ENCODE assay signal across 9 cellular contexts in the genomic region with DNA sequence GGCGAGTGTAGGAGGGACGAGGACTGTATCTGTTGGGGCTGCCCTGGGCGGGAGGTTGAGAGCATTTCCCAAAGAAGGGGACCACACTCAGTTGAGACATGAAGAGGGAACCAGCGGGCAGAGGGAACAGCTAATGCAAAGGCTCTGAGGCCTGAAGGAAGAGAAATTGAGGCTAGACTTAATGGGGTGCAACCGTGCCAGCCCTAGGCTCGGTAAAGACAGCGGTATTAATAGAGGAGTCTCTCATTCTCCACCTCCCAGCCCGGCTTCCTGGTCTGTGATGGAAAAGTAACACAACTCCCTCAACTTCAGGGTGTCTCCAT. TPM values are rescaled to one million over a fixed set of nuclear protein-coding genes. Genes with fewer than 3 reads are reported as not detected.
DNase-seq lines count a peak whose midpoint lies in the region; ATAC-seq, FAIRE-seq and TF ChIP-seq lines count a peak whose summit lies in the region.
"Had no signal": no experiment of that assay in that cellular context is flagged by ENCODE, and none has a peak within 500 bp of the region (broad histone marks: within the 10 kb centered on the region; RNA-seq: fewer than 3 reads in every experiment).

No MANE protein-coding gene starts in this region.

- no peaks in the 10 kb centered on the region for H3K9me3 Mint-ChIP-seq in astrocyte (ENCODE audit: unreplicated experiment)
- H3K9me3 Mint-ChIP-seq in memory B cell, result no peaks in the 10 kb centered on the region

- H3K4me3 Mint-ChIP-seq in astrocyte (ENCODE audit: unreplicated experiment) (peak overlapping the region; percentile 89), memory B cell (peak overlapping the region; percentile 77)

- H3K9ac ChIP-seq in astrocyte (ENCODE audit: low read length), result peak overlapping the region; percentile 84

- peaks cover 5% of the 10 kb centered on the region for H3K36me3 Mint-ChIP-seq in astrocyte (ENCODE audit: low read depth, unreplicated experiment)
- H3K36me3 Mint-ChIP-seq in memory B cell, result peaks cover 13% of the 10 kb centered on the region

- H3K27ac ChIP-seq in left ventricle myocardium inferior (replicated peaks) (peak overlapping the region; percentile 88), astrocyte (ENCODE audit: low read depth, low read length) (no peak overlapping the region), vagina (no peak overlapping the region)

- H4K20me1 ChIP-seq in astrocyte (ENCODE audit: insufficient read depth, low read length), result peaks cover 6% of the 10 kb centered on the region

- H3K9me3 ChIP-seq in left ventricle myocardium inferior (replicated peaks) (no peaks in the 10 kb centered on the region), astrocyte (ENCODE audit: insufficient read depth, low read depth, low read length) (no peaks in the 10 kb centered on the region), vagina (no peaks in the 10 kb centered on the region)

- DNase-seq in left ventricle myocardium inferior (no peak), left ventricle myocardium superior (no peak), astrocyte (ENCODE audit: low read depth) (no peak), memory B cell (ENCODE audit: low spot score in 2 of 2) (no peak), vagina (ENCODE audit: extremely low spot score in 2 of 2) (no peak), GDM1 (lab: John Stamatoyannopoulos, UW) (no peak), NCI-H1048 (lab: John Stamatoyannopoulos, UW) (no peak), HK-2 (ENCODE audit: unreplicated experiment) (no peak)

- H3K4me1 ChIP-seq in left ventricle myocardium inferior (peaks cover 29% of the 10 kb centered on the region), astrocyte (ENCODE audit: insufficient read depth, low read length) (peaks cover 9% of the 10 kb centered on the region), vagina (peaks cover 25% of the 10 kb centered on the region)

- TF ChIP-seq CTCF in left ventricle myocardium inferior (IDR thresholded peaks at IDR 0.05; ENCODE audit: borderline replicate concordance) (no peak), astrocyte (IDR thresholded peaks at IDR 0.05; ENCODE audit: insufficient read depth, low read depth, low read length) (no peak), vagina (IDR thresholded peaks at IDR 0.05) (no peak)

- peaks cover 7% of the 10 kb centered on the region for H3K79me2 ChIP-seq in astrocyte (ENCODE audit: insufficient read depth, low read length)

- H3K4me2 ChIP-seq in astrocyte (ENCODE audit: low read length), result peak overlapping the region; percentile 95

- H3K4me3 ChIP-seq in left ventricle myocardium inferior, result peak overlapping the region; percentile 87
- peak overlapping the region; percentile 74 for H3K4me3 ChIP-seq in astrocyte (ENCODE audit: insufficient read depth, low read depth, low read length)
- H3K4me3 ChIP-seq in vagina, result peak overlapping the region; percentile 90 to 96

- peaks cover 3% of the 10 kb centered on the region for H3K4me1 Mint-ChIP-seq in astrocyte (ENCODE audit: low read depth, unreplicated experiment)
- H3K4me1 Mint-ChIP-seq in memory B cell, result peaks cover 15% of the 10 kb centered on the region

- no peaks in the 10 kb centered on the region for H3K27me3 Mint-ChIP-seq in astrocyte (ENCODE audit: low read depth, unreplicated experiment)
- no peaks in the 10 kb centered on the region for H3K27me3 Mint-ChIP-seq in memory B cell

- intact Hi-C loops in left ventricle myocardium inferior (cut with micrococcal nuclease) (no loop called here), left ventricle myocardium superior (cut with micrococcal nuclease) (no loop called here), vagina (cut with DNase I) (no loop called here)

- H3K27ac Mint-ChIP-seq in astrocyte (ENCODE audit: unreplicated experiment) (peak overlapping the region; percentile 41), memory B cell (no peak overlapping the region)

- H3K36me3 ChIP-seq in left ventricle myocardium inferior (peaks cover 32% of the 10 kb centered on the region), astrocyte (ENCODE audit: insufficient read depth, low read length) (no peaks in the 10 kb centered on the region), vagina (peaks cover 0 to 25% of the 10 kb centered on the region in 2 donors)

- no peak for FAIRE-seq in astrocyte (lab: Jason Lieb, UNC)

- peak overlapping the region; percentile 64 for H2AFZ ChIP-seq in astrocyte (ENCODE audit: low read depth, low read length)

- H3K27me3 ChIP-seq in left ventricle myocardium inferior (ENCODE audit: low read depth) (no peaks in the 10 kb centered on the region), astrocyte (ENCODE audit: insufficient read depth, low read length) (no peaks in the 10 kb centered on the region), vagina (no peaks in the 10 kb centered on the region)

- TF ChIP-seq POLR2A in vagina (IDR thresholded peaks at IDR 0.05), result no peak

- ATAC-seq in left ventricle myocardium superior (no peak), memory B cell (ENCODE audit: low read depth) (no peak)

RNA-seq across cellular contexts. Expression of gene MPV17L2, which starts 1.2 kb away (rescaled TPM):
- 12.5 TPM for total RNA-seq in left ventricle myocardium inferior
- 9.0 TPM for total RNA-seq in left ventricle myocardium superior
- 17.7 and 21.8 TPM in 2 replicates for total RNA-seq in astrocyte
- 10.3 TPM for total RNA-seq in vagina

RNA-seq across cellular contexts. Expression of gene RAB3A, which starts 9.7 kb away (rescaled TPM):
- total RNA-seq in left ventricle myocardium inferior (37.4 TPM), left ventricle myocardium superior (35.5 TPM), astrocyte (6.6 and 7.5 TPM in 2 replicates), vagina (5.6 TPM)

RNA-seq across cellular contexts. Expression of gene IFI30, which starts 20.6 kb away (rescaled TPM):
- total RNA-seq in left ventricle myocardium inferior, result 23.3 TPM
- total RNA-seq in left ventricle myocardium superior, result 20.6 TPM
- total RNA-seq in astrocyte, result 0.89 and 2.3 TPM in 2 replicates
- 43.7 TPM for total RNA-seq in vagina

RNA-seq across cellular contexts. Expression of gene PDE4C, which starts 32.1 kb away (rescaled TPM):
- total RNA-seq in left ventricle myocardium inferior, result 2.4 TPM
- total RNA-seq in left ventricle myocardium superior, result 1.2 TPM
- 0.64 and 0.70 TPM in 2 replicates for total RNA-seq in astrocyte
- total RNA-seq in vagina, result 0.98 TPM
- total RNA-seq: T-helper 2 cell treated with Interferon-gamma antibody and Interleukin-4, amounts not matched to agents 100 ng/mL and 5 ng/mL, for 36 hours had no signal

RNA-seq across cellular contexts. Expression of gene PIK3R2, which starts 41.2 kb away (rescaled TPM):
- total RNA-seq in left ventricle myocardium inferior, result 28.0 TPM
- total RNA-seq in left ventricle myocardium superior, result 29.6 TPM
- total RNA-seq in astrocyte, result 58.4 and 60.6 TPM in 2 replicates
- total RNA-seq in vagina, result 24.8 TPM
